ENCODE assay signal across 8 cellular contexts in genomic region chr1:147599362-147600118, GRCh38. TPM values are rescaled to one million over a fixed set of nuclear protein-coding genes. Genes with fewer than 3 reads are reported as not detected.
DNase-seq lines count a peak whose midpoint lies in the region; ATAC-seq and TF ChIP-seq lines count a peak whose summit lies in the region.

No MANE protein-coding gene starts in this region.

- intact Hi-C loops in left colon (cut with DNase I, micrococcal nuclease) = loop anchor here in 1 of 2 donors (5.0 to 10.0 kb wide), 2 partner anchors 57 to 435 kb away; partner anchors contain the start of gene BCL9

- ATAC-seq in HG03442 (IDR thresholded peaks at IDR 0.05; ENCODE audit: unreplicated experiment) = peak; percentile 74
- peak; percentile 89 for ATAC-seq in left colon

- TF ChIP-seq CTCF in AG09319 (IDR thresholded peaks at IDR 0.05; ENCODE audit: low read depth, low read length) = no peak

- DNase-seq in AG09319 (ENCODE audit: extremely low read depth, low read depth) (peak; percentile 94), GM19240 (ENCODE audit: insufficient read length, low spot score) (peak; percentile 60), NCI-H510A treated with DMSO at 0.1 percent for 48 hours (lab: John Stamatoyannopoulos, UW) (peak; percentile 95), left colon (peak; percentile 97 to 99)
- peak; percentile 97 to 99 for DNase-seq in activated CD4-positive, alpha-beta T cell treated with anti-CD3 and anti-CD28 coated beads for 4 hours
- peak; percentile 94 to 96 (median 96) for DNase-seq in stimulated activated CD4-positive, alpha-beta T cell treated with anti-CD3 and anti-CD28 coated beads, Interleukin-1b, Interleukin-23, amount 100 ng/mL, for 24 hours (ENCODE audit: low read depth in 4 of 4, low spot score in 1 of 4)

- H3K27ac ChIP-seq in cingulate gyrus (ENCODE audit: low read depth, low read length) = peak overlapping the region; percentile 88

RNA-seq across cellular contexts. Expression of gene BCL9, which starts 58.2 kb away (rescaled TPM):
- 10 to 100 TPM; 17.6 to 17.8 TPM for total RNA-seq in left colon

Comparison
In these comparisons a context has a peak if more than half of its experiments do, and no peak if none do; other contexts are left out.
1. Peak in every context shown above with its lines: DNase-seq, ATAC-seq and H3K27ac ChIP-seq.